In the genomic region with DNA sequence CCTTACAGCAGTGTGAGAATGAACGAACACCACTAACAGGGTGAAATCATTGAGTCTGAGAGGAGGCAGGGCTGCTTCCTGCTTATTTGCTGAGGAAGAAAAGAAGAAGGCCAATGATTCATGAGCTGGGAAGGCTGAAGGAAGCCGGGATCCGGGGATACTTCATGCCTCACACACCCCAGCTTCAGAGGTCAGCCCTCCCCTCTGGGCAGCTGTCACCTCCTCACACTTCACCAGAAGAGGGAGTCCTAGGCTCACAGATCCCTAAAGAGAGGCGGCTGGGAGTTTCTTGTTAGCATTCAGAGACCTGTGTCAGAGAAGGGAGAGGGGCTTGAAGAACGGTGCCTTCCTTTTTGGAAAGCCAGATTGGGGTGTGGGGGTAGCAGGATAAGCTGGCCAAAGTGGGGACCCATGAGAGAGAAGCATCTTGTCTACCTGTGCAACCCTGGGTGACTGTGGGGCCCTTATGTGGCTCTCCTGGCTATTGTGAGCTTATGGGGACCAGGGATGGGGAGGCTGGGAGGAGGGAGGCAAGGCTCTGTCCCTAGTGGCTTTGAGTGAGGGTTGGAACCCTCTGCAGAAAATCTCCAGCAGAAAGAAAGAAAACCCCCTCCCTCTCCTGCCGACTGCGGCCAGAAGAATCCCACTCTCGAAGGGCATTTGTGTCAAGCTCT, we compare ENCODE assay signal across 8 cellular contexts.
DNase-seq lines count a peak whose midpoint lies in the region; ATAC-seq, FAIRE-seq and TF ChIP-seq lines count a peak whose summit lies in the region.

No MANE protein-coding gene starts in this region.

- DNase-seq in DMS53 (lab: John Stamatoyannopoulos, UW) (peak; percentile 72), NCI-H2227 treated with DMSO at 0.1 percent for 48 hours (lab: John Stamatoyannopoulos, UW) (peak; percentile 25), endothelial cell of umbilical vein (ENCODE audit: low read depth, low spot score) (peak; percentile 72), middle frontal gyrus (ENCODE audit: extremely low spot score, low spot score) (peak; percentile 29), superior temporal gyrus (ENCODE audit: extremely low spot score) (peak; percentile 79)
- peak; percentile 70 for DNase-seq in activated CD4-positive, alpha-beta T cell treated with anti-CD3 and anti-CD28 coated beads for 36 hours

- no peak for TF ChIP-seq POLR2A in endothelial cell of umbilical vein (IDR thresholded peaks at IDR 0.05; ENCODE audit: low read depth, low read length)

- TF ChIP-seq CTCF in HEK293 (tag by site-specific recombination; IDR thresholded peaks at IDR 0.05) (peak; percentile 78), endothelial cell of umbilical vein (IDR thresholded peaks at IDR 0.05; ENCODE audit: extremely low read depth in 1 of 2, insufficient read depth in 1 of 2, low read depth in 1 of 2, low read length in 2 of 2) (peak; percentile 80 to 82)

- no peak overlapping the region for H3K27ac Mint-ChIP-seq in activated CD4-positive, alpha-beta T cell treated with anti-CD3 and anti-CD28 coated beads for 36 hours

- CTCF ChIA-PET in HEK293 (lab: Yijun Ruan, JAX) (interaction anchor here (0.5 to 5.2 kb wide), 53 partner anchors 8 to 1442 kb away, joined by 3 to 46 read pairs (median 4); partner anchors contain the start of gene CEP112), endothelial cell of umbilical vein (lab: Charles Lee) (interaction anchor here (0.6 to 4.4 kb wide), 44 partner anchors 10 to 1674 kb away, joined by 3 to 108 read pairs (median 4); no protein-coding TSS in a partner anchor)
- CTCF ChIA-PET in activated CD4-positive, alpha-beta T cell treated with anti-CD3 and anti-CD28 coated beads for 36 hours (lab: Charles Lee), result interaction anchor here (0.6 to 2.5 kb wide), 30 partner anchors 8 to 936 kb away, joined by 3 to 24 read pairs (median 3); no protein-coding TSS in a partner anchor

- no peaks in the 10 kb centered on the region for H3K9me3 Mint-ChIP-seq in activated CD4-positive, alpha-beta T cell treated with anti-CD3 and anti-CD28 coated beads for 36 hours (ENCODE audit: low read depth)

- peaks cover 31% of the 10 kb centered on the region for H3K4me1 Mint-ChIP-seq in activated CD4-positive, alpha-beta T cell treated with anti-CD3 and anti-CD28 coated beads for 36 hours

- H3K36me3 Mint-ChIP-seq in activated CD4-positive, alpha-beta T cell treated with anti-CD3 and anti-CD28 coated beads for 36 hours (ENCODE audit: low read depth), result no peaks in the 10 kb centered on the region

- no peak overlapping the region for H3K9ac ChIP-seq in endothelial cell of umbilical vein (replicated peaks; ENCODE audit: extremely low read depth, insufficient read depth, low read length)

- no peaks in the 10 kb centered on the region for H3K79me2 ChIP-seq in endothelial cell of umbilical vein (ENCODE audit: control insufficient read depth, insufficient read depth, low read length)

- FAIRE-seq in endothelial cell of umbilical vein (lab: Jason Lieb, UNC), result peak; percentile 85

- H3K27me3 ChIP-seq in endothelial cell of umbilical vein (ENCODE audit: control insufficient read depth in 2 of 2, insufficient read depth in 2 of 2, low read length in 2 of 2), result peaks cover 8 to 10% of the 10 kb centered on the region in 2 experiments

- intact Hi-C loops in activated CD4-positive, alpha-beta T cell treated with anti-CD3 and anti-CD28 coated beads for 36 hours (cut with DNase I, micrococcal nuclease), result loop anchor here (1.0 to 5.0 kb wide), 7 partner anchors 63 to 934 kb away; no protein-coding TSS in a partner anchor
- intact Hi-C loops in endothelial cell of umbilical vein (cut with micrococcal nuclease), result loop anchor here (1.0 to 10.0 kb wide), 8 partner anchors 47 to 1673 kb away; partner anchors contain the start of gene AXIN2

- no peak overlapping the region for H3K27ac ChIP-seq in HEK293 (ENCODE audit: extremely low read depth, low read depth, low read length)
- H3K27ac ChIP-seq in endothelial cell of umbilical vein (ENCODE audit: insufficient read depth, low read depth, low read length), result no peak overlapping the region

- POLR2A ChIA-PET in HEK293 (lab: Yijun Ruan, JAX), result no interaction called here
- POLR2A ChIA-PET in activated CD4-positive, alpha-beta T cell treated with anti-CD3 and anti-CD28 coated beads for 36 hours (lab: Charles Lee), result interaction anchor here (0.7 kb wide), 1 partner anchor 90 kb away, joined by 4 read pairs; no protein-coding TSS in a partner anchor
- POLR2A ChIA-PET in endothelial cell of umbilical vein (lab: Charles Lee), result no interaction called here

- H3K4me2 ChIP-seq in endothelial cell of umbilical vein (ENCODE audit: insufficient read depth, low read length), result no peak overlapping the region

- H3K4me1 ChIP-seq in HEK293 (ENCODE audit: control insufficient read depth, insufficient read depth, low read length) (peaks cover 2% of the 10 kb centered on the region; the same call in 1 of the 2 replicates), endothelial cell of umbilical vein (ENCODE audit: control insufficient read depth, extremely low read depth, insufficient read depth, low read length) (peaks cover 13% of the 10 kb centered on the region)

- no peak overlapping the region for H2AFZ ChIP-seq in endothelial cell of umbilical vein (ENCODE audit: low read depth, low read length)

- BruUV-seq in endothelial cell of umbilical vein (replicated peaks; lab: Mats Ljungman, UMichigan), result no TSS peak

- ATAC-seq in activated CD4-positive, alpha-beta T cell treated with anti-CD3 and anti-CD28 coated beads for 36 hours, result peak; percentile 25
- no peak for ATAC-seq in HG03139 (IDR thresholded peaks at IDR 0.05; ENCODE audit: unreplicated experiment)

- peaks cover 10% of the 10 kb centered on the region for H3K27me3 Mint-ChIP-seq in activated CD4-positive, alpha-beta T cell treated with anti-CD3 and anti-CD28 coated beads for 36 hours

- H3K9me3 ChIP-seq in HEK293 (ENCODE audit: control insufficient read depth, insufficient read depth, low read depth, low read length) (no peaks in the 10 kb centered on the region), endothelial cell of umbilical vein (replicated peaks; ENCODE audit: control insufficient read depth, insufficient read depth, low read length) (no peaks in the 10 kb centered on the region)

- H3K9me1 ChIP-seq in endothelial cell of umbilical vein (replicated peaks; ENCODE audit: control insufficient read depth, extremely low read depth, insufficient read depth, low read length), result no peaks in the 10 kb centered on the region

- H3K4me3 Mint-ChIP-seq in activated CD4-positive, alpha-beta T cell treated with anti-CD3 and anti-CD28 coated beads for 36 hours, result no peak overlapping the region

- no peaks in the 10 kb centered on the region for H4K20me1 ChIP-seq in endothelial cell of umbilical vein (replicated peaks; ENCODE audit: control insufficient read depth, extremely low read depth, insufficient read depth, low read length)

- H3K36me3 ChIP-seq in HEK293 (ENCODE audit: control insufficient read depth in 2 of 2, insufficient read depth in 1 of 2, low read length in 2 of 2) (no peaks in the 10 kb centered on the region), endothelial cell of umbilical vein (ENCODE audit: control insufficient read depth in 2 of 2, extremely low read depth in 1 of 2, insufficient read depth in 2 of 2, low read length in 2 of 2) (no peaks in the 10 kb centered on the region)

- H3K4me3 ChIP-seq in HEK293 (ENCODE audit: low read depth, low read length) (no peak overlapping the region), endothelial cell of umbilical vein (replicated peaks in 1 of 3; ENCODE audit: insufficient read depth in 1 of 3, low read depth in 1 of 3, low read length in 3 of 3) (no peak overlapping the region)

- dilution Hi-C loops in endothelial cell of umbilical vein (cut with MboI; ENCODE audit: extremely low pct_ligation_motif_present, low sequenced_read_pairs), result no loop called here

TF ChIP-seq in HEK293, 187 proteins besides CTCF, POLR2A, EP300 and RAD21 (continues in another document):
- TF ChIP-seq HOXD13 (CRISPR knock-in tag; IDR thresholded peaks at IDR 0.05; ENCODE audit: borderline replicate concordance) (no peak), PATZ1 (tag by site-specific recombination; IDR thresholded peaks at IDR 0.05) (0 out of 2 replicates have a peak, but pooled peaks have one; percentile 35), ZNF654 (tag by site-specific recombination; IDR thresholded peaks at IDR 0.05; ENCODE audit: low read depth) (peak; percentile 98)

TF ChIP-seq in endothelial cell of umbilical vein, 7 proteins besides CTCF, POLR2A, EP300 and RAD21:
- TF ChIP-seq FOS (IDR thresholded peaks at IDR 0.05; ENCODE audit: borderline replicate concordance, insufficient read depth, low read length) (peak; percentile 18), MYC (IDR thresholded peaks at IDR 0.05; ENCODE audit: low read depth, low read length) (no peak)

Comparison
In these comparisons a context has a peak if more than half of its experiments do, and no peak if none do; other contexts are left out.
1. DNase-seq: peak in every context shown above with its lines; median percentile 79 in superior temporal gyrus; 72 in DMS53; 72 in endothelial cell of umbilical vein; 70 in activated CD4-positive, alpha-beta T cell treated with anti-CD3 and anti-CD28 coated beads for 36 hours; 29 in middle frontal gyrus; 25 in NCI-H2227 treated with DMSO at 0.1 percent for 48 hours.